Comparison of ENCODE assay signal across 2 cellular contexts in the genomic region with DNA sequence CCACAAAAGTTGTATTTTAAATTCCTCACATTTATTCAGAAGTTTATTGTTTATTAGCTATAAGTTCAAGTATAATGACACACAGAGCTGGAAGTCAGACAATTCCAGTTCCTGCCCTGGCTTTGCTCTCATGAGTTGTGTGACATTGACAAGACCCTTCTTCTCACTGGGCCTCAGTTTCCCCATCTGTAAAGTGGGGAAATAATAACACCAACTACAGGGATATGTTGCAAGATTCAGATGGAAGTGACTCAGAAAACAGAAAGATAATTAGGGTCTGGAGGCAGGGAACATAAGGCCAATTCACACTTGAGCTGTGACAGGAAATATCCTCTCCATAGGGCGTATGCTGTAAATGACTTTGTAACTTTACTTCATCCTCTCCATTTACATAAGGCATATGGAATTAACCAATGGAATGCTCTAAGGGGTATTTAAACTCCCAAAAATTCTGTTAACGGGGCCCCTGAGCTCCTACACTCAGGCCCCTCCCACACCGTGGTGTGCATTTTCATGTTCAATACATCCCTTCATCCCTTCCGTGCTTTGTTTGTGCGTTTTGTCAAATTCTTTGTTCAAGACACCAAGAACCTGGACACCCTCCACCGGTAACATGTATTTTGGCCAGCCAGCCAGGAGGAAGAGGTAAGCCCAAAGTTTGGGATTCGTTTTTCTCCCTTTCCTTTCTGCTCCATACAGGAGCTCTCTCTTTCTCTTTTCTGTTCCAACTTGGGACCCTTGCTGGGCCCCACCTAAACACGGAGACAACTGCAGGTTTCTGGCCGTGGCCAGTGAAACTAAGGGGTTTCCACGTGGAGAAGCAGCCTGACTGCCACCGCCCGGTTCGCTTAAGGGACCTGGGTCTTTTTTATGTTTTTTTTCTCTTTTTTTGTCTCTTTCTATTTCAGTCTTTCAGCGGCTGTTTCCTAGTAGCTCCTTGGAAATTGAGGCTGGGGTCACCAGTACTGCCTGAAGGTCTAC.
TF ChIP-seq lines count a peak whose summit lies in the region.

No MANE protein-coding gene starts in this region.

TF ChIP-seq in HEK293, 187 proteins besides CTCF, POLR2A, EP300 and RAD21 (continued from another document):
- TF ChIP-seq, protein P1, sequence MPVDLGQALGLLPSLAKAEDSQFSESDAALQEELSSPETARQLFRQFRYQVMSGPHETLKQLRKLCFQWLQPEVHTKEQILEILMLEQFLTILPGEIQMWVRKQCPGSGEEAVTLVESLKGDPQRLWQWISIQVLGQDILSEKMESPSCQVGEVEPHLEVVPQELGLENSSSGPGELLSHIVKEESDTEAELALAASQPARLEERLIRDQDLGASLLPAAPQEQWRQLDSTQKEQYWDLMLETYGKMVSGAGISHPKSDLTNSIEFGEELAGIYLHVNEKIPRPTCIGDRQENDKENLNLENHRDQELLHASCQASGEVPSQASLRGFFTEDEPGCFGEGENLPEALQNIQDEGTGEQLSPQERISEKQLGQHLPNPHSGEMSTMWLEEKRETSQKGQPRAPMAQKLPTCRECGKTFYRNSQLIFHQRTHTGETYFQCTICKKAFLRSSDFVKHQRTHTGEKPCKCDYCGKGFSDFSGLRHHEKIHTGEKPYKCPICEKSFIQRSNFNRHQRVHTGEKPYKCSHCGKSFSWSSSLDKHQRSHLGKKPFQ (tag by site-specific recombination; IDR thresholded peaks at IDR 0.05), result 0 out of 2 replicates have a peak, but pooled peaks have one; percentile 29
- no peak for TF ChIP-seq REPIN1 (tag by site-specific recombination; IDR thresholded peaks at IDR 0.05; ENCODE audit: low read depth)

TF ChIP-seq in K562, 482 proteins besides CTCF, POLR2A, EP300 and RAD21 (continued from another document):
- TF ChIP-seq PRPF4 (IDR thresholded peaks at IDR 0.05; ENCODE audit: insufficient read depth, low read depth, low read length, poor library complexity, severe bottlenecking), result no peak
- no peak for TF ChIP-seq ZBTB17 (CRISPR knock-in tag; IDR thresholded peaks at IDR 0.05)
- TF ChIP-seq DIDO1 (tag; IDR thresholded peaks at IDR 0.05; ENCODE audit: low read depth), result no peak
- TF ChIP-seq ZNF282 (CRISPR knock-in tag; IDR thresholded peaks at IDR 0.05), result no peak
- TF ChIP-seq POLR2G (IDR thresholded peaks at IDR 0.05; ENCODE audit: low read depth, low read length), result no peak
- TF ChIP-seq, protein P2, sequence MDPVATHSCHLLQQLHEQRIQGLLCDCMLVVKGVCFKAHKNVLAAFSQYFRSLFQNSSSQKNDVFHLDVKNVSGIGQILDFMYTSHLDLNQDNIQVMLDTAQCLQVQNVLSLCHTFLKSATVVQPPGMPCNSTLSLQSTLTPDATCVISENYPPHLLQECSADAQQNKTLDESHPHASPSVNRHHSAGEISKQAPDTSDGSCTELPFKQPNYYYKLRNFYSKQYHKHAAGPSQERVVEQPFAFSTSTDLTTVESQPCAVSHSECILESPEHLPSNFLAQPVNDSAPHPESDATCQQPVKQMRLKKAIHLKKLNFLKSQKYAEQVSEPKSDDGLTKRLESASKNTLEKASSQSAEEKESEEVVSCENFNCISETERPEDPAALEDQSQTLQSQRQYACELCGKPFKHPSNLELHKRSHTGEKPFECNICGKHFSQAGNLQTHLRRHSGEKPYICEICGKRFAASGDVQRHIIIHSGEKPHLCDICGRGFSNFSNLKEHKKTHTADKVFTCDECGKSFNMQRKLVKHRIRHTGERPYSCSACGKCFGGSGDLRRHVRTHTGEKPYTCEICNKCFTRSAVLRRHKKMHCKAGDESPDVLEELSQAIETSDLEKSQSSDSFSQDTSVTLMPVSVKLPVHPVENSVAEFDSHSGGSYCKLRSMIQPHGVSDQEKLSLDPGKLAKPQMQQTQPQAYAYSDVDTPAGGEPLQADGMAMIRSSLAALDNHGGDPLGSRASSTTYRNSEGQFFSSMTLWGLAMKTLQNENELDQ (CRISPR knock-in tag; IDR thresholded peaks at IDR 0.05; ENCODE audit: borderline replicate concordance), result no peak
- TF ChIP-seq ZNF79 (CRISPR knock-in tag; IDR thresholded peaks at IDR 0.05; ENCODE audit: low read depth), result no peak
- no peak for TF ChIP-seq RB1 (IDR thresholded peaks at IDR 0.05; ENCODE audit: low read depth)
- TF ChIP-seq ZNF589 (CRISPR knock-in tag; IDR thresholded peaks at IDR 0.05; ENCODE audit: low read depth), result no peak
- no peak for TF ChIP-seq TAF9B (IDR thresholded peaks at IDR 0.05; ENCODE audit: partially characterized antibody)
- TF ChIP-seq, protein P3, sequence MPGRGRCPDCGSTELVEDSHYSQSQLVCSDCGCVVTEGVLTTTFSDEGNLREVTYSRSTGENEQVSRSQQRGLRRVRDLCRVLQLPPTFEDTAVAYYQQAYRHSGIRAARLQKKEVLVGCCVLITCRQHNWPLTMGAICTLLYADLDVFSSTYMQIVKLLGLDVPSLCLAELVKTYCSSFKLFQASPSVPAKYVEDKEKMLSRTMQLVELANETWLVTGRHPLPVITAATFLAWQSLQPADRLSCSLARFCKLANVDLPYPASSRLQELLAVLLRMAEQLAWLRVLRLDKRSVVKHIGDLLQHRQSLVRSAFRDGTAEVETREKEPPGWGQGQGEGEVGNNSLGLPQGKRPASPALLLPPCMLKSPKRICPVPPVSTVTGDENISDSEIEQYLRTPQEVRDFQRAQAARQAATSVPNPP (IDR thresholded peaks at IDR 0.05; ENCODE audit: borderline replicate concordance, insufficient read depth, insufficient read length), result no peak
- no peak for TF ChIP-seq BRD4 (IDR thresholded peaks at IDR 0.05)
- TF ChIP-seq TFAM (CRISPR knock-in tag; conservative IDR thresholded peaks at IDR 0.05), result no peak
- no peak for TF ChIP-seq NFE2 (IDR thresholded peaks at IDR 0.05; ENCODE audit: low read depth)
- no peak for TF ChIP-seq POLR2AphosphoS2 (IDR thresholded peaks at IDR 0.05; ENCODE audit: low read length)
- TF ChIP-seq SMARCB1 (IDR thresholded peaks at IDR 0.05; ENCODE audit: insufficient read length, low read depth), result no peak
- TF ChIP-seq SMARCA5 (IDR thresholded peaks at IDR 0.05), result no peak
- no peak for TF ChIP-seq CCNT2 (IDR thresholded peaks at IDR 0.05; ENCODE audit: borderline replicate concordance, extremely low read depth, insufficient read length, low read depth, low read length)
- TF ChIP-seq CEBPB (tag; IDR thresholded peaks at IDR 0.05), result peak; percentile 83
- TF ChIP-seq RFX1 (IDR thresholded peaks at IDR 0.05), result no peak
- no peak for TF ChIP-seq ZNF217 (CRISPR knock-in tag; IDR thresholded peaks at IDR 0.05)
- no peak for TF ChIP-seq RHOXF2B (CRISPR knock-in tag; conservative IDR thresholded peaks at IDR 0.05)
- TF ChIP-seq JUN (IDR thresholded peaks at IDR 0.05; ENCODE audit: borderline replicate concordance, low read depth, low read length), result no peak
- TF ChIP-seq JUN (CRISPR knock-in tag; IDR thresholded peaks at IDR 0.05; ENCODE audit: borderline replicate concordance), result no peak
- TF ChIP-seq BCOR (IDR thresholded peaks at IDR 0.05), result peak; percentile 50; the same call in 1 of the 2 replicates
- TF ChIP-seq ZNF197 (CRISPR knock-in tag; IDR thresholded peaks at IDR 0.05; ENCODE audit: low read depth), result no peak
- TF ChIP-seq MAZ (CRISPR knock-in tag; conservative IDR thresholded peaks at IDR 0.05 in 1 of 2, IDR thresholded peaks at IDR 0.05 in 1 of 2), result no peak
- TF ChIP-seq TEAD1 (CRISPR knock-in tag; IDR thresholded peaks at IDR 0.05), result no peak
- no peak for TF ChIP-seq TCF7 (IDR thresholded peaks at IDR 0.05; ENCODE audit: borderline replicate concordance)
- no peak for TF ChIP-seq EP400 (IDR thresholded peaks at IDR 0.05)
- TF ChIP-seq ZKSCAN8 (CRISPR knock-in tag; IDR thresholded peaks at IDR 0.05), result no peak
- TF ChIP-seq RBM25 (IDR thresholded peaks at IDR 0.05; ENCODE audit: low read depth, low read length, severe bottlenecking), result peak; percentile 66
- TF ChIP-seq, protein P4, sequence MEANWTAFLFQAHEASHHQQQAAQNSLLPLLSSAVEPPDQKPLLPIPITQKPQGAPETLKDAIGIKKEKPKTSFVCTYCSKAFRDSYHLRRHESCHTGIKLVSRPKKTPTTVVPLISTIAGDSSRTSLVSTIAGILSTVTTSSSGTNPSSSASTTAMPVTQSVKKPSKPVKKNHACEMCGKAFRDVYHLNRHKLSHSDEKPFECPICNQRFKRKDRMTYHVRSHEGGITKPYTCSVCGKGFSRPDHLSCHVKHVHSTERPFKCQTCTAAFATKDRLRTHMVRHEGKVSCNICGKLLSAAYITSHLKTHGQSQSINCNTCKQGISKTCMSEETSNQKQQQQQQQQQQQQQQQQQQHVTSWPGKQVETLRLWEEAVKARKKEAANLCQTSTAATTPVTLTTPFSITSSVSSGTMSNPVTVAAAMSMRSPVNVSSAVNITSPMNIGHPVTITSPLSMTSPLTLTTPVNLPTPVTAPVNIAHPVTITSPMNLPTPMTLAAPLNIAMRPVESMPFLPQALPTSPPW (CRISPR knock-in tag; IDR thresholded peaks at IDR 0.05), result no peak
- 0 out of 2 replicates have a peak, but pooled peaks have one; percentile 24 for TF ChIP-seq ETV1 (tag; conservative IDR thresholded peaks at IDR 0.05; ENCODE audit: low read depth)
- TF ChIP-seq, protein P5, sequence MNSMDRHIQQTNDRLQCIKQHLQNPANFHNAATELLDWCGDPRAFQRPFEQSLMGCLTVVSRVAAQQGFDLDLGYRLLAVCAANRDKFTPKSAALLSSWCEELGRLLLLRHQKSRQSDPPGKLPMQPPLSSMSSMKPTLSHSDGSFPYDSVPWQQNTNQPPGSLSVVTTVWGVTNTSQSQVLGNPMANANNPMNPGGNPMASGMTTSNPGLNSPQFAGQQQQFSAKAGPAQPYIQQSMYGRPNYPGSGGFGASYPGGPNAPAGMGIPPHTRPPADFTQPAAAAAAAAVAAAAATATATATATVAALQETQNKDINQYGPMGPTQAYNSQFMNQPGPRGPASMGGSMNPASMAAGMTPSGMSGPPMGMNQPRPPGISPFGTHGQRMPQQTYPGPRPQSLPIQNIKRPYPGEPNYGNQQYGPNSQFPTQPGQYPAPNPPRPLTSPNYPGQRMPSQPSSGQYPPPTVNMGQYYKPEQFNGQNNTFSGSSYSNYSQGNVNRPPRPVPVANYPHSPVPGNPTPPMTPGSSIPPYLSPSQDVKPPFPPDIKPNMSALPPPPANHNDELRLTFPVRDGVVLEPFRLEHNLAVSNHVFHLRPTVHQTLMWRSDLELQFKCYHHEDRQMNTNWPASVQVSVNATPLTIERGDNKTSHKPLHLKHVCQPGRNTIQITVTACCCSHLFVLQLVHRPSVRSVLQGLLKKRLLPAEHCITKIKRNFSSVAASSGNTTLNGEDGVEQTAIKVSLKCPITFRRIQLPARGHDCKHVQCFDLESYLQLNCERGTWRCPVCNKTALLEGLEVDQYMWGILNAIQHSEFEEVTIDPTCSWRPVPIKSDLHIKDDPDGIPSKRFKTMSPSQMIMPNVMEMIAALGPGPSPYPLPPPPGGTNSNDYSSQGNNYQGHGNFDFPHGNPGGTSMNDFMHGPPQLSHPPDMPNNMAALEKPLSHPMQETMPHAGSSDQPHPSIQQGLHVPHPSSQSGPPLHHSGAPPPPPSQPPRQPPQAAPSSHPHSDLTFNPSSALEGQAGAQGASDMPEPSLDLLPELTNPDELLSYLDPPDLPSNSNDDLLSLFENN (IDR thresholded peaks at IDR 0.05; ENCODE audit: low read depth in 2 of 2, low read length in 2 of 2), result no peak
- TF ChIP-seq, protein P6, sequence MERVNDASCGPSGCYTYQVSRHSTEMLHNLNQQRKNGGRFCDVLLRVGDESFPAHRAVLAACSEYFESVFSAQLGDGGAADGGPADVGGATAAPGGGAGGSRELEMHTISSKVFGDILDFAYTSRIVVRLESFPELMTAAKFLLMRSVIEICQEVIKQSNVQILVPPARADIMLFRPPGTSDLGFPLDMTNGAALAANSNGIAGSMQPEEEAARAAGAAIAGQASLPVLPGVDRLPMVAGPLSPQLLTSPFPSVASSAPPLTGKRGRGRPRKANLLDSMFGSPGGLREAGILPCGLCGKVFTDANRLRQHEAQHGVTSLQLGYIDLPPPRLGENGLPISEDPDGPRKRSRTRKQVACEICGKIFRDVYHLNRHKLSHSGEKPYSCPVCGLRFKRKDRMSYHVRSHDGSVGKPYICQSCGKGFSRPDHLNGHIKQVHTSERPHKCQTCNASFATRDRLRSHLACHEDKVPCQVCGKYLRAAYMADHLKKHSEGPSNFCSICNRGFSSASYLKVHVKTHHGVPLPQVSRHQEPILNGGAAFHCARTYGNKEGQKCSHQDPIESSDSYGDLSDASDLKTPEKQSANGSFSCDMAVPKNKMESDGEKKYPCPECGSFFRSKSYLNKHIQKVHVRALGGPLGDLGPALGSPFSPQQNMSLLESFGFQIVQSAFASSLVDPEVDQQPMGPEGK (CRISPR knock-in tag; IDR thresholded peaks at IDR 0.05; ENCODE audit: borderline replicate concordance), result no peak
- TF ChIP-seq, protein P7, sequence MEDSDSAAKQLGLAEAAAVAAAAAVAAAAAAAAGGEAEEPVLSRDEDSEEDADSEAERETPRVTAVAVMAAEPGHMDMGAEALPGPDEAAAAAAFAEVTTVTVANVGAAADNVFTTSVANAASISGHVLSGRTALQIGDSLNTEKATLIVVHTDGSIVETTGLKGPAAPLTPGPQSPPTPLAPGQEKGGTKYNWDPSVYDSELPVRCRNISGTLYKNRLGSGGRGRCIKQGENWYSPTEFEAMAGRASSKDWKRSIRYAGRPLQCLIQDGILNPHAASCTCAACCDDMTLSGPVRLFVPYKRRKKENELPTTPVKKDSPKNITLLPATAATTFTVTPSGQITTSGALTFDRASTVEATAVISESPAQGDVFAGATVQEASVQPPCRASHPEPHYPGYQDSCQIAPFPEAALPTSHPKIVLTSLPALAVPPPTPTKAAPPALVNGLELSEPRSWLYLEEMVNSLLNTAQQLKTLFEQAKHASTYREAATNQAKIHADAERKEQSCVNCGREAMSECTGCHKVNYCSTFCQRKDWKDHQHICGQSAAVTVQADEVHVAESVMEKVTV (CRISPR knock-in tag; IDR thresholded peaks at IDR 0.05), result no peak
- no peak for TF ChIP-seq CCAR2 (IDR thresholded peaks at IDR 0.05; ENCODE audit: low read depth, low read length)
- no peak for TF ChIP-seq ZBTB7A (IDR thresholded peaks at IDR 0.05; ENCODE audit: borderline replicate concordance, control insufficient read depth, low read depth, low read length)
- TF ChIP-seq ESRRB (CRISPR knock-in tag; IDR thresholded peaks at IDR 0.05; ENCODE audit: borderline replicate concordance), result no peak
- TF ChIP-seq MTF1 (CRISPR knock-in tag; IDR thresholded peaks at IDR 0.05; ENCODE audit: borderline replicate concordance), result no peak
- TF ChIP-seq CEBPG (CRISPR knock-in tag; IDR thresholded peaks at IDR 0.05), result no peak
- TF ChIP-seq CEBPG (tag; conservative IDR thresholded peaks at IDR 0.05 in 1 of 2, IDR thresholded peaks at IDR 0.05 in 1 of 2), result peak; percentile 26 to 83; a peak in 3 of 4 replicates
- TF ChIP-seq FOXK2 (conservative IDR thresholded peaks at IDR 0.05 in 1 of 2, IDR thresholded peaks at IDR 0.05 in 1 of 2; ENCODE audit: low read depth in 2 of 2), result no peak
- TF ChIP-seq, protein P8, sequence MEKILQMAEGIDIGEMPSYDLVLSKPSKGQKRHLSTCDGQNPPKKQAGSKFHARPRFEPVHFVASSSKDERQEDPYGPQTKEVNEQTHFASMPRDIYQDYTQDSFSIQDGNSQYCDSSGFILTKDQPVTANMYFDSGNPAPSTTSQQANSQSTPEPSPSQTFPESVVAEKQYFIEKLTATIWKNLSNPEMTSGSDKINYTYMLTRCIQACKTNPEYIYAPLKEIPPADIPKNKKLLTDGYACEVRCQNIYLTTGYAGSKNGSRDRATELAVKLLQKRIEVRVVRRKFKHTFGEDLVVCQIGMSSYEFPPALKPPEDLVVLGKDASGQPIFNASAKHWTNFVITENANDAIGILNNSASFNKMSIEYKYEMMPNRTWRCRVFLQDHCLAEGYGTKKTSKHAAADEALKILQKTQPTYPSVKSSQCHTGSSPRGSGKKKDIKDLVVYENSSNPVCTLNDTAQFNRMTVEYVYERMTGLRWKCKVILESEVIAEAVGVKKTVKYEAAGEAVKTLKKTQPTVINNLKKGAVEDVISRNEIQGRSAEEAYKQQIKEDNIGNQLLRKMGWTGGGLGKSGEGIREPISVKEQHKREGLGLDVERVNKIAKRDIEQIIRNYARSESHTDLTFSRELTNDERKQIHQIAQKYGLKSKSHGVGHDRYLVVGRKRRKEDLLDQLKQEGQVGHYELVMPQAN (IDR thresholded peaks at IDR 0.05; ENCODE audit: borderline replicate concordance), result no peak
- TF ChIP-seq ZNF717 (CRISPR knock-in tag; IDR thresholded peaks at IDR 0.05), result no peak
